28 cellular contexts compared by ENCODE assay signal in genomic region chr1:184367427-184368038, GRCh38. TPM values are rescaled to one million over a fixed set of nuclear protein-coding genes. Genes with fewer than 3 reads are reported as not detected.
"Had no signal": no experiment of that assay in that cellular context is flagged by ENCODE, and none has a peak within 500 bp of the region (broad histone marks: within the 10 kb centered on the region; RNA-seq: fewer than 3 reads in every experiment).

No MANE protein-coding gene starts in this region.

- H3K4me3 ChIP-seq: adrenal gland, breast epithelium, SJCRH30 had no signal

- H3K27me3 ChIP-seq: adrenal gland, breast epithelium, SJCRH30 had no signal

- DNase-seq: activated CD4-positive, alpha-beta T cell treated with anti-CD3 and anti-CD28 coated beads for 48 hours; activated CD4-positive, alpha-beta T cell treated with anti-CD3 and anti-CD28 coated beads, Interleukin-2, amount 50 U/mL, for 4 hours; activated CD4-positive, CD25-positive, alpha-beta regulatory T cell treated with anti-CD3 and anti-CD28 coated beads, Interleukin-2, amount 50 U/mL, for 72 hours; activated CD8-positive, alpha-beta memory T cell treated with anti-CD3 and anti-CD28 coated beads, Interleukin-2, amount 50 U/mL, for 48 hours; activated CD8-positive, alpha-beta T cell treated with anti-CD3 and anti-CD28 coated beads, Interleukin-2, amount 10 ng/mL, durations not matched to agents 7 days and 5 days; activated naive CD4-positive, alpha-beta T cell treated with anti-CD3 and anti-CD28 coated beads, Interleukin-2, amount 50 U/mL, for 16 hours; activated naive CD8-positive, alpha-beta T cell treated with anti-CD3 and anti-CD28 coated beads, Interleukin-2, amount 10 ng/mL, durations not matched to agents 7 days and 5 days; activated T-cell treated with anti-CD3 and anti-CD28 coated beads, Interleukin-2, amount 50 U/mL, for 1 hour; aorta; caudate nucleus; Kasumi-1; NCI-H1092 treated with DMSO at 0.1 percent for 48 hours; NCI-H1417 treated with DMSO at 0.1 percent for 48 hours; NCI-H1694; NCI-H2029 treated with DMSO at 0.1 percent for 48 hours; NCI-H345; NCI-H510A; NCI-H526 treated with DMSO at 0.1 percent for 48 hours; NCI-H82; Right ventricle myocardium superior; SJCRH30; T-helper 17 cell; T-helper 9 cell had no signal

- H3K4me1 ChIP-seq: adrenal gland, breast epithelium, SJCRH30 had no signal

- ATAC-seq: activated CD8-positive, alpha-beta T cell treated with anti-CD3 and anti-CD28 coated beads, Interleukin-2, amount 10 ng/mL, durations not matched to agents 7 days and 5 days; T-helper 17 cell; WTC11 had no signal

- H3K9me3 ChIP-seq: adrenal gland, breast epithelium, SJCRH30 had no signal

- H3K36me3 ChIP-seq: adrenal gland, breast epithelium, SJCRH30 had no signal

- H3K27ac ChIP-seq: adrenal gland, breast epithelium, RWPE1, SJCRH30 had no signal

RNA-seq across cellular contexts. Expression of gene C1orf21, which starts 19.3 kb away (rescaled TPM):
- total RNA-seq: OCI-LY7 had no signal
